15 cellular contexts compared by ENCODE assay signal in genomic region chr2:240299710-240300068, GRCh38.
DNase-seq lines count a peak whose midpoint lies in the region; ATAC-seq and TF ChIP-seq lines count a peak whose summit lies in the region.
"Had no signal": no experiment of that assay in that cellular context is flagged by ENCODE, and none has a peak within 500 bp of the region (broad histone marks: within the 10 kb centered on the region; RNA-seq: fewer than 3 reads in every experiment).

No MANE protein-coding gene starts in this region.

- peaks cover 5% of the 10 kb centered on the region for H3K4me1 Mint-ChIP-seq in endothelial cell (ENCODE audit: unreplicated experiment)
- H3K4me1 Mint-ChIP-seq: CD4-positive, CD25-positive, alpha-beta regulatory T cell had no signal

- no peak overlapping the region for H3K4me3 Mint-ChIP-seq in endothelial cell (ENCODE audit: unreplicated experiment)
- H3K4me3 Mint-ChIP-seq: CD4-positive, CD25-positive, alpha-beta regulatory T cell had no signal

- peak; percentile 47 for DNase-seq in cardiac septum (ENCODE audit: low spot score)
- no peak for DNase-seq in Right ventricle myocardium superior
- DNase-seq in H7: peak; percentile 35
- peak; percentile 4 for DNase-seq in iPS-NIHi11 (ENCODE audit: low spot score)
- DNase-seq in endothelial cell (ENCODE audit: low spot score): no peak
- no peak for DNase-seq in stimulated activated CD8-positive, alpha-beta memory T cell treated with anti-CD3 and anti-CD28 coated beads, Interleukin-4, amount 100 ng/mL, for 48 hours
- DNase-seq: AML-193; CD4-positive, CD25-positive, alpha-beta regulatory T cell; DMS53; GM23248; KBM-7; NCI-H146; NCI-H510A treated with DMSO at 0.1 percent for 48 hours; NCI-H82 had no signal

- intact Hi-C loops in cardiac septum (cut with DNase I) (loop anchor here (2.0 to 5.0 kb wide), 2 partner anchors 53 to 67 kb away; no protein-coding TSS in a partner anchor), Right ventricle myocardium superior (cut with DNase I) (loop anchor here (10.0 kb wide), 2 partner anchors 65 to 135 kb away; partner anchors contain the start of gene GPC1)

- H3K36me3 ChIP-seq in H7 (replicated peaks; ENCODE audit: control insufficient read depth, insufficient read depth, low read length): no peaks in the 10 kb centered on the region

- TF ChIP-seq CTCF in endothelial cell (IDR thresholded peaks at IDR 0.05; ENCODE audit: unreplicated experiment): no peak

- H3K27ac Mint-ChIP-seq in endothelial cell (ENCODE audit: unreplicated experiment): no peak overlapping the region
- H3K27ac Mint-ChIP-seq: CD4-positive, CD25-positive, alpha-beta regulatory T cell had no signal

- ATAC-seq in Right ventricle myocardium superior (ENCODE audit: poor library complexity): no peak
- no peak for ATAC-seq in HG03095 (IDR thresholded peaks at IDR 0.05; ENCODE audit: unreplicated experiment)

- H3K27me3 ChIP-seq in H7 (ENCODE audit: control insufficient read depth, insufficient read depth, low read length): no peaks in the 10 kb centered on the region

- H3K27me3 Mint-ChIP-seq in endothelial cell (ENCODE audit: unreplicated experiment): peaks cover 3% of the 10 kb centered on the region
- H3K27me3 Mint-ChIP-seq: CD4-positive, CD25-positive, alpha-beta regulatory T cell had no signal

- no peak overlapping the region for H3K4me3 ChIP-seq in H7 (ENCODE audit: insufficient read depth, low read depth, low read length)
- H3K4me3 ChIP-seq: GM23248 had no signal

- no peaks in the 10 kb centered on the region for H3K9me3 Mint-ChIP-seq in endothelial cell (ENCODE audit: unreplicated experiment)

- no peaks in the 10 kb centered on the region for H3K36me3 Mint-ChIP-seq in endothelial cell (ENCODE audit: low read depth, unreplicated experiment)
- H3K36me3 Mint-ChIP-seq: CD4-positive, CD25-positive, alpha-beta regulatory T cell had no signal

Comparison
In these comparisons a context has a peak if more than half of its experiments do, and no peak if none do; other contexts are left out.
1. DNase-seq: peak in cardiac septum (single experiment), H7 (single experiment) and iPS-NIHi11 (single experiment); none in Right ventricle myocardium superior (single experiment), endothelial cell (single experiment) and stimulated activated CD8-positive, alpha-beta memory T cell treated with anti-CD3 and anti-CD28 coated beads, Interleukin-4, amount 100 ng/mL, for 48 hours (single experiment).